Comparison of ENCODE assay signal across 37 cellular contexts in the genomic region with DNA sequence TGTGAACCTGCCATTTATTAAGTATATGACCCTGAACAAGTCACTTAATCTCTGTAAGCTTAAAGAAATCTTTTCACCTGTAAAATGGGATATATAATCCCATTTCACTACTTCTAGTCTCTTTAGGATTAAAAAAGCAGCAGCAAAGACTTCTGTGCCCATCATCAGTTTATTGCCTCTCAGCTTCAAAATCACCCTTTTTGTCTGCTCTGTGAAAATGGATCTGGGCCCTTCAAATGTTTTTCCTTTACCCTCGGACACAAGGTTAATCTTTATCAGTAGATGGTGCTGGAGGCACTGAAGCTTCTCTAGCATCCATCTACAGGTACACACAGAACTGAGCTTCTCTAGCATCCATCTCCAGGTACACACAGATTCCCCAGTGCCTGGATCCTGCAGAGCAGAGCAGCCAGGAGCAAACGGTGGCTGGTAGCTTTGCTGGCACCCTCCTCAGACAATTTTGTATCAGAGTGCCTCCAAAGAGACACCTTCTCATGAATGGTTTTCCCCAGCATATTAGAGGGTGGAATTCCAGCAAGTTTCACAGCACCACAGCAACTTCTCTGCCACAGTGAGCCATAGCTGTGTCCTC. TPM values are rescaled to one million over a fixed set of nuclear protein-coding genes. Genes with fewer than 3 reads are reported as not detected.
DNase-seq lines count a peak whose midpoint lies in the region; ATAC-seq, FAIRE-seq and TF ChIP-seq lines count a peak whose summit lies in the region.
"Had no signal": no experiment of that assay in that cellular context is flagged by ENCODE, and none has a peak within 500 bp of the region (broad histone marks: within the 10 kb centered on the region; RNA-seq: fewer than 3 reads in every experiment).

No MANE protein-coding gene starts in this region.

- 95% methylated on average over 1 of the region's 2 CpGs for WGBS in HepG2 (ENCODE audit: low lambda C conversion rate)
- WGBS in right lobe of liver (ENCODE audit: insufficient coverage, low coverage, low lambda C conversion rate, missing lambda C conversion rate): 83% methylated on average over 2 of the region's 2 CpGs
- WGBS in endodermal cell (ENCODE audit: insufficient coverage in 1 of 2, insufficient read length in 1 of 2), 2 experiments: 89% methylated on average over 2 of the region's 2 CpGs; no CpG with 5 or more reads in 1 of the 2 experiments

- H3K4me3 Mint-ChIP-seq in endodermal cell (no peak overlapping the region), neural progenitor cell (no peak overlapping the region), glutamatergic neuron (ENCODE audit: unreplicated experiment) (no peak overlapping the region)
- H3K4me3 Mint-ChIP-seq: B cell; CD14-positive monocyte; CD4-positive, alpha-beta memory T cell; CD4-positive, alpha-beta T cell; CD8-positive, alpha-beta memory T cell; CD8-positive, alpha-beta T cell had no signal

- no peak for TF ChIP-seq RAD21 in HepG2 (CRISPR knock-in tag; IDR thresholded peaks at IDR 0.05)

- intact Hi-C loops in HepG2 (cut with micrococcal nuclease; ENCODE audit: unreplicated experiment): no loop called here
- intact Hi-C loops in right lobe of liver (cut with DNase I): no loop called here

- CTCF ChIA-PET in HepG2 (lab: Yijun Ruan, JAX; ENCODE audit: low intra/inter-chr PET ratio, low total read pairs): no interaction called here
- CTCF ChIA-PET in HEK293 (lab: Yijun Ruan, JAX): no interaction called here

- H4K20me1 ChIP-seq in HepG2 (ENCODE audit: insufficient read depth, low read length) (no peaks in the 10 kb centered on the region; the same call in none of the 2 replicates), neural progenitor cell (ENCODE audit: low read depth) (no peaks in the 10 kb centered on the region)
- H4K20me1 ChIP-seq: BLaER1; BLaER1 treated with 17β-estradiol and CSF1 and Interleukin-3, amounts not matched to agents 10 nM and 100 nM had no signal

- peaks cover 12% of the 10 kb centered on the region for H3K9me3 ChIP-seq in HepG2 (ENCODE audit: low read length)
- no peaks in the 10 kb centered on the region for H3K9me3 ChIP-seq in right lobe of liver
- H3K9me3 ChIP-seq in HEK293 (ENCODE audit: control insufficient read depth, insufficient read depth, low read depth, low read length): no peaks in the 10 kb centered on the region
- peaks cover 24% of the 10 kb centered on the region for H3K9me3 ChIP-seq in endodermal cell (ENCODE audit: control insufficient read depth, low read length)
- H3K9me3 ChIP-seq in neural progenitor cell (ENCODE audit: low read depth): peaks cover 7% of the 10 kb centered on the region

- H2AFZ ChIP-seq in HepG2 (ENCODE audit: low read length): no peak overlapping the region
- no peak overlapping the region for H2AFZ ChIP-seq in neural progenitor cell (replicated peaks)

- H3K79me2 ChIP-seq in HepG2 (ENCODE audit: insufficient read depth, low read length) (peaks cover 37% of the 10 kb centered on the region), neural progenitor cell (ENCODE audit: low read depth) (peaks cover 19% of the 10 kb centered on the region)

- in situ Hi-C loops in HepG2 (cut with HindIII; ENCODE audit: extremely low pct_ligation_motif_present, low pct_unique_long_range_greater_than_20kb): no loop called here

- H3F3A ChIP-seq in neural progenitor cell (ENCODE audit: low read depth): no peaks in the 10 kb centered on the region

- no peak for DNase-seq in HepG2 (ENCODE audit: low spot score)
- DNase-seq in right lobe of liver: no peak
- no peak for DNase-seq in endodermal cell
- no peak for DNase-seq in urothelium cell line (ENCODE audit: low spot score)
- no peak for DNase-seq in neural progenitor cell (ENCODE audit: low spot score)
- DNase-seq in stimulated activated naive CD8-positive, alpha-beta T cell treated with anti-CD3 and anti-CD28 coated beads, Interleukin-15, Interleukin-2, amounts not matched to agents 100 U/mL and 50 U/mL, for 24 hours: no peak
- no peak for DNase-seq in glutamatergic neuron
- DNase-seq: 8988T; ACHN; AML-193; BE2C; C1 segment of cervical spinal cord; Caco-2; Calu3; CD4-positive, alpha-beta memory T cell; CD4-positive, alpha-beta T cell; CD4-positive, CD25-positive, alpha-beta regulatory T cell; CD8-positive, alpha-beta memory T cell; CD8-positive, alpha-beta T cell; COR-L47; DMS 273 treated with DMSO at 0.1 percent for 48 hours; DMS153; DMS53; DMS79; DMS79 treated with DMSO at 0.1 percent for 48 hours; DND-41; EL had no signal

- ATAC-seq in HepG2 (no peak), right lobe of liver (no peak)
- no peak for ATAC-seq in stimulated activated naive CD8-positive, alpha-beta T cell treated with anti-CD3 and anti-CD28 coated beads, Interleukin-15, Interleukin-2, amounts not matched to agents 100 U/mL and 50 U/mL, for 24 hours
- ATAC-seq: A549; CD8-positive, alpha-beta T cell had no signal

- TF ChIP-seq CTCF in HepG2 (CRISPR knock-in tag; IDR thresholded peaks at IDR 0.05) (no peak), right lobe of liver (IDR thresholded peaks at IDR 0.05) (no peak), HEK293 (tag by site-specific recombination; IDR thresholded peaks at IDR 0.05) (no peak), endodermal cell (conservative IDR thresholded peaks at IDR 0.05) (no peak), neural progenitor cell (IDR thresholded peaks at IDR 0.05) (no peak), glutamatergic neuron (IDR thresholded peaks at IDR 0.05; ENCODE audit: partially characterized antibody, unreplicated experiment) (no peak)

- H3K27me3 Mint-ChIP-seq in endodermal cell (ENCODE audit: insufficient read depth): no peaks in the 10 kb centered on the region
- no peaks in the 10 kb centered on the region for H3K27me3 Mint-ChIP-seq in neural progenitor cell (ENCODE audit: insufficient read depth, low read depth)
- peaks cover 9% of the 10 kb centered on the region for H3K27me3 Mint-ChIP-seq in glutamatergic neuron (ENCODE audit: unreplicated experiment)
- H3K27me3 Mint-ChIP-seq: B cell; CD4-positive, alpha-beta T cell; CD4-positive, CD25-positive, alpha-beta regulatory T cell had no signal

- H3K4me2 ChIP-seq in HepG2 (ENCODE audit: low read depth, low read length): no peak overlapping the region
- no peak overlapping the region for H3K4me2 ChIP-seq in neural progenitor cell
- H3K4me2 ChIP-seq: A549; BLaER1; BLaER1 treated with 17β-estradiol and CSF1 and Interleukin-3, amounts not matched to agents 10 nM and 100 nM had no signal

- no peak overlapping the region for H3K9ac ChIP-seq in HepG2 (ENCODE audit: insufficient read depth, low read depth, low read length)
- H3K9ac ChIP-seq in endodermal cell (ENCODE audit: extremely low read depth, low read length, poor library complexity, severe bottlenecking): no peak overlapping the region
- no peak overlapping the region for H3K9ac ChIP-seq in neural progenitor cell
- H3K9ac ChIP-seq: BLaER1; BLaER1 treated with 17β-estradiol and CSF1 and Interleukin-3, amounts not matched to agents 10 nM and 100 nM had no signal

- peaks cover 27% of the 10 kb centered on the region for H3K9me3 Mint-ChIP-seq in endodermal cell
- peaks cover 24% of the 10 kb centered on the region for H3K9me3 Mint-ChIP-seq in neural progenitor cell
- H3K9me3 Mint-ChIP-seq in glutamatergic neuron (ENCODE audit: unreplicated experiment): peaks cover 6% of the 10 kb centered on the region

- no peak for FAIRE-seq in HepG2 (lab: Jason Lieb, UNC)
- FAIRE-seq in urothelium cell line (lab: Jason Lieb, UNC): peak; percentile 48
- FAIRE-seq: A204.1, A549, D721Med had no signal

- no TSS peak for BruUV-seq in HepG2 (replicated peaks; lab: Mats Ljungman, UMichigan)

- H3K4me3 ChIP-seq in HepG2 (replicated peaks in 1 of 3; ENCODE audit: insufficient read depth in 1 of 3, low read depth in 2 of 3, low read length in 3 of 3): no peak overlapping the region
- no peak overlapping the region for H3K4me3 ChIP-seq in right lobe of liver
- no peak overlapping the region for H3K4me3 ChIP-seq in HEK293 (ENCODE audit: low read depth, low read length)
- peak overlapping the region; percentile 54 for H3K4me3 ChIP-seq in endodermal cell (ENCODE audit: low read length)
- H3K4me3 ChIP-seq in neural progenitor cell: no peak overlapping the region
- H3K4me3 ChIP-seq: A549; BLaER1; BLaER1 treated with 17β-estradiol and CSF1 and Interleukin-3, amounts not matched to agents 10 nM and 100 nM had no signal

- no peak overlapping the region for H3K27ac ChIP-seq in HepG2 (ENCODE audit: extremely low read length, insufficient read depth, low read length)
- no peak overlapping the region for H3K27ac ChIP-seq in right lobe of liver
- H3K27ac ChIP-seq in HEK293 (ENCODE audit: extremely low read depth, low read depth, low read length): no peak overlapping the region
- no peak overlapping the region for H3K27ac ChIP-seq in endodermal cell (ENCODE audit: low read depth, low read length)
- H3K27ac ChIP-seq in neural progenitor cell: no peak overlapping the region
- H3K27ac ChIP-seq: 22Rv1; A549; BLaER1; BLaER1 treated with 17β-estradiol and CSF1 and Interleukin-3, amounts not matched to agents 10 nM and 100 nM; C4-2B had no signal

- TF ChIP-seq POLR2A in HepG2 (IDR thresholded peaks at IDR 0.05; ENCODE audit: insufficient read depth in 1 of 2, low read depth in 2 of 2, low read length in 2 of 2) (no peak), right lobe of liver (IDR thresholded peaks at IDR 0.05) (no peak)

- no peaks in the 10 kb centered on the region; a peak in 2 of 5 replicates for H3K36me3 ChIP-seq in HepG2 (replicated peaks in 1 of 2; ENCODE audit: control insufficient read depth in 1 of 2, insufficient read depth in 2 of 2, low read length in 2 of 2)
- no peaks in the 10 kb centered on the region for H3K36me3 ChIP-seq in right lobe of liver
- peaks cover 0 to 16% of the 10 kb centered on the region in 2 experiments; a peak in 1 of 3 replicates for H3K36me3 ChIP-seq in HEK293 (ENCODE audit: control insufficient read depth in 2 of 2, insufficient read depth in 1 of 2, low read length in 2 of 2)
- no peaks in the 10 kb centered on the region for H3K36me3 ChIP-seq in endodermal cell (ENCODE audit: control insufficient read depth, insufficient read depth, low read length)
- H3K36me3 ChIP-seq in neural progenitor cell: no peaks in the 10 kb centered on the region
- H3K36me3 ChIP-seq: BLaER1 had no signal

- no peaks in the 10 kb centered on the region for H3K27me3 ChIP-seq in HepG2 (ENCODE audit: control insufficient read depth in 1 of 2, insufficient read depth in 2 of 2, low read length in 2 of 2)
- no peaks in the 10 kb centered on the region for H3K27me3 ChIP-seq in right lobe of liver
- no peaks in the 10 kb centered on the region for H3K27me3 ChIP-seq in endodermal cell (ENCODE audit: control insufficient read depth, insufficient read depth, low read length, poor library complexity, severe bottlenecking)
- no peaks in the 10 kb centered on the region for H3K27me3 ChIP-seq in neural progenitor cell
- H3K27me3 ChIP-seq: BE2C; BLaER1; BLaER1 treated with 17β-estradiol and CSF1 and Interleukin-3, amounts not matched to agents 10 nM and 100 nM had no signal

- peaks cover 28% of the 10 kb centered on the region for H3K36me3 Mint-ChIP-seq in endodermal cell (ENCODE audit: low read depth)
- peaks cover 21% of the 10 kb centered on the region for H3K36me3 Mint-ChIP-seq in neural progenitor cell
- peaks cover 8% of the 10 kb centered on the region for H3K36me3 Mint-ChIP-seq in glutamatergic neuron (ENCODE audit: unreplicated experiment)
- H3K36me3 Mint-ChIP-seq: CD14-positive monocyte; CD4-positive, CD25-positive, alpha-beta regulatory T cell; CD8-positive, alpha-beta T cell had no signal

- peaks cover 12% of the 10 kb centered on the region for H3K4me1 Mint-ChIP-seq in endodermal cell
- H3K4me1 Mint-ChIP-seq in neural progenitor cell: peaks cover 5% of the 10 kb centered on the region
- H3K4me1 Mint-ChIP-seq in glutamatergic neuron (ENCODE audit: low read depth, unreplicated experiment): peaks cover 41% of the 10 kb centered on the region
- H3K4me1 Mint-ChIP-seq: B cell; CD14-positive monocyte; CD4-positive, alpha-beta memory T cell; CD4-positive, CD25-positive, alpha-beta regulatory T cell; CD8-positive, alpha-beta memory T cell had no signal

- TF ChIP-seq EP300 in HepG2 (IDR thresholded peaks at IDR 0.05; ENCODE audit: low read depth in 2 of 2, low read length in 2 of 2) (no peak), HepG2 (CRISPR knock-in tag; IDR thresholded peaks at IDR 0.05; ENCODE audit: borderline replicate concordance) (no peak)

- POLR2A ChIA-PET in HepG2 (lab: Yijun Ruan, JAX) (no interaction called here), HEK293 (lab: Yijun Ruan, JAX) (no interaction called here)

- peaks cover 5% of the 10 kb centered on the region for H3K4me1 ChIP-seq in HepG2 (ENCODE audit: insufficient read depth, low read length)
- H3K4me1 ChIP-seq in right lobe of liver: peaks cover 0 to 30% (median 8%) of the 10 kb centered on the region in 4 donors
- H3K4me1 ChIP-seq in HEK293 (ENCODE audit: control insufficient read depth, insufficient read depth, low read length): no peaks in the 10 kb centered on the region
- H3K4me1 ChIP-seq in endodermal cell (ENCODE audit: control insufficient read depth, insufficient read depth, low read length): no peaks in the 10 kb centered on the region
- no peaks in the 10 kb centered on the region for H3K4me1 ChIP-seq in neural progenitor cell
- H3K4me1 ChIP-seq: BE2C; BLaER1; BLaER1 treated with 17β-estradiol and CSF1 and Interleukin-3, amounts not matched to agents 10 nM and 100 nM had no signal

- H3K27ac Mint-ChIP-seq in endodermal cell: no peak overlapping the region
- no peak overlapping the region for H3K27ac Mint-ChIP-seq in neural progenitor cell
- H3K27ac Mint-ChIP-seq in glutamatergic neuron (ENCODE audit: unreplicated experiment): no peak overlapping the region
- H3K27ac Mint-ChIP-seq: B cell; CD4-positive, alpha-beta memory T cell; CD4-positive, alpha-beta T cell; CD8-positive, alpha-beta memory T cell; CD8-positive, alpha-beta T cell had no signal

RNA-seq across cellular contexts. Expression of a gene that starts 56.8 kb away (rescaled TPM):
- total RNA-seq in HepG2 (2016; rRNA removed; fragmentation: Illumina TruSeq; extraction: Trizol) (62.2 and 122 TPM in 2 replicates), right lobe of liver (10 to 100 TPM; 21.1 to 56.7 (median 30.6) TPM), endodermal cell (10 to 100 TPM; 76.3 to 88.2 TPM), neural progenitor cell (ENCODE audit: low replicate concordance) (117 and 123 TPM in 2 replicates), glutamatergic neuron (ENCODE audit: unreplicated experiment) (1,339 TPM)
- total RNA-seq in HepG2 (2016; cell fraction: cytosol; rRNA removed; fragmentation: Illumina TruSeq; extraction: Trizol; ENCODE audit: low read depth): 20.6 and 22.4 TPM in 2 replicates
- total RNA-seq in HepG2 (2016; cell fraction: insoluble cytoplasmic fraction; rRNA removed; fragmentation: Illumina TruSeq; extraction: Trizol): 50.3 and 115 TPM in 2 replicates
- 22.9 and 28.5 TPM in 2 replicates for total RNA-seq in HepG2 (2016; cell fraction: membrane; rRNA removed; fragmentation: Illumina TruSeq; extraction: Trizol)
- 159 and 163 TPM in 2 replicates for total RNA-seq in HepG2 (2016; cell fraction: nucleus; rRNA removed; fragmentation: Illumina TruSeq; extraction: Trizol)
- 61.6 and 71.3 TPM in 2 replicates for polyA plus RNA-seq in HepG2 (2011; rRNA removed)
- polyA plus RNA-seq in HepG2 (2011; cell fraction: cytosol; rRNA removed): 52.5 and 58.8 TPM in 2 replicates
- polyA plus RNA-seq in HepG2 (2011; cell fraction: nucleus; rRNA removed): 32.4 and 35.9 TPM in 2 replicates
- 84.1 and 86.8 TPM in 2 replicates for polyA plus RNA-seq in HepG2 (2012)
- 8.7 and 9.1 TPM in 2 replicates for polyA plus RNA-seq in HepG2 (2016; cell fraction: cytosol; fragmentation: Illumina TruSeq; extraction: Trizol; ENCODE audit: low read depth)
- 40.6 and 51.1 TPM in 2 replicates for polyA plus RNA-seq in HepG2 (2016; cell fraction: insoluble cytoplasmic fraction; fragmentation: Illumina TruSeq; extraction: Trizol; ENCODE audit: low read depth)
- 8.6 and 11.4 TPM in 2 replicates for polyA plus RNA-seq in HepG2 (2016; cell fraction: membrane; fragmentation: Illumina TruSeq; extraction: Trizol; ENCODE audit: low read depth)
- 126 and 127 TPM in 2 replicates for polyA plus RNA-seq in HepG2 (2016; cell fraction: nucleus; fragmentation: Illumina TruSeq; extraction: Trizol; ENCODE audit: insufficient read depth, low read depth)
- 78.2 TPM in 1 of 2 replicates, not detected in the other for polyA minus RNA-seq in HepG2 (2011; rRNA and poly(A)+ RNA removed; ENCODE audit: low replicate concordance)
- 56.0 and 62.6 TPM in 2 replicates for polyA minus RNA-seq in HepG2 (2011; cell fraction: cytosol; rRNA and poly(A)+ RNA removed)
- 161 and 188 TPM in 2 replicates for polyA minus RNA-seq in HepG2 (2011; cell fraction: nucleus; rRNA and poly(A)+ RNA removed)
- 95.9 TPM for polyA plus RNA-seq in endodermal cell (2013, experiment 1 of 2)
- 91.3 TPM for polyA plus RNA-seq in endodermal cell (2013, experiment 2 of 2)
- polyA plus RNA-seq: CD14-positive monocyte had no signal
